11 cellular contexts compared by ENCODE assay signal in genomic region chr12:40314927-40315326, GRCh38.
"Had no signal": no experiment of that assay in that cellular context is flagged by ENCODE, and none has a peak within 500 bp of the region (broad histone marks: within the 10 kb centered on the region; RNA-seq: fewer than 3 reads in every experiment).

No MANE protein-coding gene starts in this region.

- H3K4me1 Mint-ChIP-seq: activated naive CD8-positive, alpha-beta T cell treated with anti-CD3 and anti-CD28 coated beads, Interleukin-2, amount 10 ng/mL, durations not matched to agents 7 days and 5 days had no signal

- DNase-seq: activated CD8-positive, alpha-beta memory T cell treated with anti-CD3 and anti-CD28 coated beads, Interleukin-2, amount 50 U/mL, for 4 hours; activated CD8-positive, alpha-beta T cell treated with anti-CD3 and anti-CD28 coated beads for 36 hours; activated gamma-delta T cell treated with Interleukin-2 at 50 U/mL for 16 hours; activated naive CD8-positive, alpha-beta T cell treated with anti-CD3 and anti-CD28 coated beads, Interleukin-2, amount 10 ng/mL, durations not matched to agents 7 days and 5 days; activated T-cell treated with anti-CD3 and anti-CD28 coated beads, Interleukin-2, amount 50 U/mL, for 72 hours; anterior cingulate cortex; left cardiac atrium; naive B cell; posterior cingulate gyrus; tibial artery had no signal

- H3K36me3 Mint-ChIP-seq: activated naive CD8-positive, alpha-beta T cell treated with anti-CD3 and anti-CD28 coated beads, Interleukin-2, amount 10 ng/mL, durations not matched to agents 7 days and 5 days had no signal

- H3K27ac Mint-ChIP-seq: activated CD8-positive, alpha-beta T cell treated with anti-CD3 and anti-CD28 coated beads for 36 hours; activated naive CD8-positive, alpha-beta T cell treated with anti-CD3 and anti-CD28 coated beads, Interleukin-2, amount 10 ng/mL, durations not matched to agents 7 days and 5 days; activated T-cell treated with anti-CD3 and anti-CD28 coated beads, Interleukin-2, amount 50 U/mL, for 72 hours had no signal

- H3K9me3 Mint-ChIP-seq: activated CD8-positive, alpha-beta T cell treated with anti-CD3 and anti-CD28 coated beads for 36 hours; activated naive CD8-positive, alpha-beta T cell treated with anti-CD3 and anti-CD28 coated beads, Interleukin-2, amount 10 ng/mL, durations not matched to agents 7 days and 5 days; activated T-cell treated with anti-CD3 and anti-CD28 coated beads, Interleukin-2, amount 50 U/mL, for 72 hours; naive B cell had no signal

- H3K27me3 Mint-ChIP-seq: activated CD8-positive, alpha-beta T cell treated with anti-CD3 and anti-CD28 coated beads for 36 hours; naive B cell had no signal

- ATAC-seq: activated CD8-positive, alpha-beta T cell treated with anti-CD3 and anti-CD28 coated beads for 36 hours; activated T-cell treated with anti-CD3 and anti-CD28 coated beads, Interleukin-2, amount 50 U/mL, for 72 hours; esophagus mucosa; left cardiac atrium had no signal

- H3K4me3 Mint-ChIP-seq: activated CD8-positive, alpha-beta T cell treated with anti-CD3 and anti-CD28 coated beads for 36 hours; activated naive CD8-positive, alpha-beta T cell treated with anti-CD3 and anti-CD28 coated beads, Interleukin-2, amount 10 ng/mL, durations not matched to agents 7 days and 5 days; activated T-cell treated with anti-CD3 and anti-CD28 coated beads, Interleukin-2, amount 50 U/mL, for 72 hours had no signal
